In the genomic region with DNA sequence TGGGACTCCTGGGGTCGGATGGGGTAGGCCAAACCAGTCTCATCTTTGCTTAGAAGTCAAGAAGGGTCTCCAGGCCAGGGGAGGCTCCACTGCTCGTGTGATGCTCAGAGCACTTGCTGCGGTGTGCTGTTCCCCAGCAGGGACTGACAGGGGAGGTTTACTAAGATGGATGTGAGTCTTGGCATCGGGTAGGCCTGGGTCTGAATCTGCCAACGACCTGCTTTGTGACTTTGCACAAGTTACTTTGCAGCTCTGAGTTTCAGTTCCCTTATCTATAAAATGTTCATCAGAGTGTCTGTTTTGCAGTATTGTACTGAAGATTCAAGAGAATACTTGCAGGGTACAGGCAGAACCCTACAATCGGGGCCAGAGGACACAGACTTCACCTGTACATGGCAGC, we compare ENCODE assay signal across 23 cellular contexts. TPM values are rescaled to one million over a fixed set of nuclear protein-coding genes. Genes with fewer than 3 reads are reported as not detected.
DNase-seq lines count a peak whose midpoint lies in the region; ATAC-seq and TF ChIP-seq lines count a peak whose summit lies in the region.
"Had no signal": no experiment of that assay in that cellular context is flagged by ENCODE, and none has a peak within 500 bp of the region (broad histone marks: within the 10 kb centered on the region; RNA-seq: fewer than 3 reads in every experiment).

No MANE protein-coding gene starts in this region.

- no peak for TF ChIP-seq CTCF in NB4 (IDR thresholded peaks at IDR 0.05; ENCODE audit: low read depth, low read length)

- H3K36me3 Mint-ChIP-seq in memory B cell (no peaks in the 10 kb centered on the region), T-helper 17 cell (ENCODE audit: low read depth) (no peaks in the 10 kb centered on the region)

- H3K9me3 ChIP-seq in T-helper 17 cell (ENCODE audit: control insufficient read depth, low read length, poor library complexity, severe bottlenecking): no peaks in the 10 kb centered on the region
- H3K9me3 ChIP-seq: SJSA1 had no signal

- no peak for TF ChIP-seq POLR2A in NB4 (IDR thresholded peaks at IDR 0.05; ENCODE audit: extremely low read depth, insufficient read length)

- peak overlapping the region; percentile 4 for H3K27ac Mint-ChIP-seq in memory B cell
- H3K27ac Mint-ChIP-seq in T-helper 17 cell: no peak overlapping the region
- H3K27ac Mint-ChIP-seq: activated naive CD8-positive, alpha-beta T cell treated with anti-CD3 and anti-CD28 coated beads, Interleukin-2, amount 50 U/mL, for 24 hours; activated T-helper 2 cell treated with anti-CD3 and anti-CD28 coated beads, Interferon-gamma antibody, Interleukin-2, Interleukin-4, amounts not matched to agents 10 μg/mL and 5 μg/mL and 100 μg/mL, durations not matched to agents 14 hours and 24 hours and 36 hours; nephron progenitor cell; progenitor cell of endocrine pancreas; T-helper 2 cell treated with Interferon-gamma antibody and Interleukin-4, amounts not matched to agents 5 μg/mL and 100 μg/mL, for 36 hours had no signal

- no peaks in the 10 kb centered on the region for H3K9me3 Mint-ChIP-seq in memory B cell
- H3K9me3 Mint-ChIP-seq: activated naive CD8-positive, alpha-beta T cell treated with anti-CD3 and anti-CD28 coated beads, Interleukin-2, amount 50 U/mL, for 24 hours had no signal

- peak; percentile 63 for ATAC-seq in GM18498 (IDR thresholded peaks at IDR 0.05; ENCODE audit: unreplicated experiment)
- ATAC-seq in HG02798 (IDR thresholded peaks at IDR 0.05; ENCODE audit: poor library complexity, unreplicated experiment): peak; percentile 64
- ATAC-seq in memory B cell (ENCODE audit: low read depth): peak; percentile 63
- ATAC-seq in T-helper 17 cell: no peak
- ATAC-seq: activated naive CD8-positive, alpha-beta T cell treated with anti-CD3 and anti-CD28 coated beads, Interleukin-2, amount 50 U/mL, for 24 hours had no signal

- H3K27me3 Mint-ChIP-seq in memory B cell: peaks cover 10% of the 10 kb centered on the region
- H3K27me3 Mint-ChIP-seq in T-helper 17 cell: peaks cover 7% of the 10 kb centered on the region
- H3K27me3 Mint-ChIP-seq: activated naive CD8-positive, alpha-beta T cell treated with anti-CD3 and anti-CD28 coated beads, Interleukin-2, amount 50 U/mL, for 24 hours had no signal

- no peak overlapping the region for H3K4me3 ChIP-seq in NB4 (ENCODE audit: low read depth, low read length)
- H3K4me3 ChIP-seq: SJSA1 had no signal

- peak; percentile 41 for DNase-seq in NB4 (ENCODE audit: low read depth)
- peak in 1 of 2 donors; percentile 3 for DNase-seq in memory B cell (ENCODE audit: low spot score in 2 of 2)
- DNase-seq in GDM1 (lab: John Stamatoyannopoulos, UW): no peak
- no peak for DNase-seq in NCI-H2081 (lab: John Stamatoyannopoulos, UW)
- no peak for DNase-seq in T-helper 17 cell
- no peak for DNase-seq in NCI-H748 treated with DMSO at 0.1 percent for 48 hours (lab: John Stamatoyannopoulos, UW)
- DNase-seq: activated CD4-positive, CD25-positive, alpha-beta regulatory T cell treated with anti-CD3 and anti-CD28 coated beads, Interleukin-2, amount 50 U/mL, for 72 hours; activated naive CD8-positive, alpha-beta T cell treated with anti-CD3 and anti-CD28 coated beads, Interleukin-2, amount 50 U/mL, for 24 hours; cortex of kidney; EL; HCEC 1CT; NCI-H1930; NCI-H446; nephron progenitor cell; OCI-M1; small intestine; stimulated activated CD4-positive, alpha-beta T cell treated with anti-CD3 and anti-CD28 coated beads, Interleukin-4, amount 100 ng/mL, for 24 hours had no signal

- H3K4me3 Mint-ChIP-seq in memory B cell (no peak overlapping the region), T-helper 17 cell (no peak overlapping the region)
- H3K4me3 Mint-ChIP-seq: activated naive CD8-positive, alpha-beta T cell treated with anti-CD3 and anti-CD28 coated beads, Interleukin-2, amount 50 U/mL, for 24 hours; nephron progenitor cell; T-helper 2 cell treated with Interferon-gamma antibody and Interleukin-4, amounts not matched to agents 5 μg/mL and 100 μg/mL, for 36 hours had no signal

- H3K4me1 Mint-ChIP-seq in memory B cell (peaks cover 10% of the 10 kb centered on the region), T-helper 17 cell (peaks cover 13% of the 10 kb centered on the region)

RNA-seq across cellular contexts. Expression of gene CDCP1, which starts 17.3 kb away (rescaled TPM):
- total RNA-seq in T-helper 17 cell: under 1 TPM; 0.31 to 0.32 TPM
